In genomic region chr9:136438548-136438908, GRCh38 we compare ENCODE assay signal across 6 cellular contexts. TPM values are rescaled to one million over a fixed set of nuclear protein-coding genes. Genes with fewer than 3 reads are reported as not detected.
A peak's percentile ranks its signal among the peaks of the same experiment; 100 is the strongest.
DNase-seq lines count a peak whose midpoint lies in the region; ATAC-seq and TF ChIP-seq lines count a peak whose summit lies in the region.

No MANE protein-coding gene starts in this region.

- no peaks in the 10 kb centered on the region for H3K9me3 ChIP-seq in BE2C
- no peaks in the 10 kb centered on the region for H3K9me3 ChIP-seq in mammary epithelial cell (replicated peaks; ENCODE audit: insufficient read depth, low read length)
- H3K9me3 ChIP-seq in neuron (ENCODE audit: low read length): no peaks in the 10 kb centered on the region

- H3K27ac ChIP-seq in mammary epithelial cell (ENCODE audit: insufficient read depth, low read depth, low read length): peak overlapping the region; percentile 18

- H3K9ac ChIP-seq in mammary epithelial cell (ENCODE audit: insufficient read depth, low read length): peak overlapping the region; percentile 41

- intact Hi-C loops in mammary epithelial cell (cut with micrococcal nuclease): loop anchor here (5.0 kb wide), 1 partner anchor 44 kb away; the partner anchor contains the start of gene SEC16A

- 6% methylated on average over 14 of the region's 36 CpGs for WGBS in mammary epithelial cell (ENCODE audit: low coverage, missing lambda C conversion rate)

- peaks cover 32% of the 10 kb centered on the region for H3K36me3 ChIP-seq in BE2C
- peaks cover 16% of the 10 kb centered on the region for H3K36me3 ChIP-seq in mammary epithelial cell (ENCODE audit: insufficient read depth, low read length)
- H3K36me3 ChIP-seq in neuron (ENCODE audit: insufficient read depth, low read length): peaks cover 47% of the 10 kb centered on the region

- peak overlapping the region; percentile 96 for H3K4me2 ChIP-seq in mammary epithelial cell (ENCODE audit: insufficient read depth, low read depth, low read length)

- dilution Hi-C loops in mammary epithelial cell (cut with HindIII; ENCODE audit: low sequenced_read_pairs): no loop called here

- H4K20me1 ChIP-seq in mammary epithelial cell (ENCODE audit: insufficient read depth, low read length): no peaks in the 10 kb centered on the region

- H3K79me2 ChIP-seq in mammary epithelial cell (ENCODE audit: insufficient read depth, low read length): peaks cover 60% of the 10 kb centered on the region

- no peak for TF ChIP-seq CTCF in BE2C (IDR thresholded peaks at IDR 0.05; ENCODE audit: low read depth, low read length)
- TF ChIP-seq CTCF in mammary epithelial cell (conservative IDR thresholded peaks at IDR 0.05 in 1 of 2, IDR thresholded peaks at IDR 0.05 in 1 of 2; ENCODE audit: extremely low read depth in 1 of 2, insufficient read depth in 1 of 2, low read depth in 1 of 2, low read length in 2 of 2): no peak

- peak overlapping the region; percentile 79 for H3K4me3 ChIP-seq in BE2C (ENCODE audit: low read depth, low read length)
- H3K4me3 ChIP-seq in mammary epithelial cell (replicated peaks in 1 of 3; ENCODE audit: insufficient read depth in 1 of 3, low read depth in 2 of 3, low read length in 3 of 3): peak overlapping the region; percentile 55 to 82 (median 76)
- H3K4me3 ChIP-seq in neuron (ENCODE audit: low read length): peak overlapping the region; percentile 82

- CTCF ChIA-PET in mammary epithelial cell (lab: Charles Lee; ENCODE audit: low non-redundant PET): no interaction called here

- H3K4me1 ChIP-seq in BE2C: no peaks in the 10 kb centered on the region; the same call in 1 of the 2 replicates
- H3K4me1 ChIP-seq in mammary epithelial cell (ENCODE audit: insufficient read depth, low read length): peaks cover 14% of the 10 kb centered on the region
- H3K4me1 ChIP-seq in neuron (ENCODE audit: insufficient read depth, low read length): peaks cover 25% of the 10 kb centered on the region

- peak; percentile 15 for ATAC-seq in HG02759 (IDR thresholded peaks at IDR 0.05; ENCODE audit: unreplicated experiment)

- in situ Hi-C loops in mammary epithelial cell (cut with MboI; ENCODE audit: low sequenced_read_pairs in 2 of 2): no loop called here

- H2AFZ ChIP-seq in mammary epithelial cell (ENCODE audit: low read depth, low read length) (peak overlapping the region; percentile 82), neuron (ENCODE audit: low read depth, low read length) (no peak overlapping the region)

- no TSS peak for BruUV-seq in mammary epithelial cell (replicated peaks; lab: Mats Ljungman, UMichigan)

- no peak for DNase-seq in BE2C
- DNase-seq in mammary epithelial cell: peak; percentile 37
- DNase-seq in T1000 (lab: John Stamatoyannopoulos, UW): no peak
- DNase-seq in activated gamma-delta T cell (lab: John Stamatoyannopoulos, UW): no peak

- H3K27me3 ChIP-seq in BE2C (no peaks in the 10 kb centered on the region), mammary epithelial cell (ENCODE audit: insufficient read depth, low read length) (no peaks in the 10 kb centered on the region), neuron (ENCODE audit: insufficient read depth, low read length) (no peaks in the 10 kb centered on the region)

RNA-seq across cellular contexts. Expression of gene INPP5E, which starts 1.1 kb away (rescaled TPM):
- 27.6 TPM for polyA plus RNA-seq in BE2C (2012; ENCODE audit: insufficient read depth, insufficient read length, low read depth)
- total RNA-seq in mammary epithelial cell: 10 to 100 TPM in 1 of 2 donors, 1 to 10 TPM in 1; 7.8 to 15.9 TPM
- polyA plus RNA-seq in mammary epithelial cell: 6.6 TPM
- 8.7 TPM for polyA minus RNA-seq in mammary epithelial cell

RNA-seq across cellular contexts. Expression of gene PMPCA, which starts 28.1 kb away (rescaled TPM):
- 145 TPM for polyA plus RNA-seq in BE2C (2012; ENCODE audit: insufficient read depth, insufficient read length, low read depth)
- 10 to 100 TPM; 41.7 to 68.8 TPM for total RNA-seq in mammary epithelial cell
- polyA plus RNA-seq in mammary epithelial cell: 69.4 TPM
- 47.2 TPM for polyA minus RNA-seq in mammary epithelial cell

RNA-seq across cellular contexts. Expression of gene ENTR1, which starts 28.1 kb away (rescaled TPM):
- 253 TPM for polyA plus RNA-seq in BE2C (2012; ENCODE audit: insufficient read depth, insufficient read length, low read depth)
- 10 to 100 TPM; 28.5 to 62.0 TPM for total RNA-seq in mammary epithelial cell
- 37.1 TPM for polyA plus RNA-seq in mammary epithelial cell
- 38.7 TPM for polyA minus RNA-seq in mammary epithelial cell

RNA-seq across cellular contexts. Expression of gene SNAPC4, which starts 38.6 kb away (rescaled TPM):
- polyA plus RNA-seq in BE2C (2012; ENCODE audit: insufficient read depth, insufficient read length, low read depth): 56.9 TPM
- 1 to 10 TPM; 7.0 to 9.2 TPM for total RNA-seq in mammary epithelial cell
- polyA plus RNA-seq in mammary epithelial cell: 2.9 TPM
- 0.52 TPM for polyA minus RNA-seq in mammary epithelial cell

RNA-seq across cellular contexts. Expression of gene SEC16A, which starts 44.3 kb away (rescaled TPM):
- polyA plus RNA-seq in BE2C (2012; ENCODE audit: insufficient read depth, insufficient read length, low read depth): 70.2 TPM
- total RNA-seq in mammary epithelial cell: 100 to 1,000 TPM in 1 of 2 donors, 10 to 100 TPM in 1; 66.0 to 106 TPM
- polyA plus RNA-seq in mammary epithelial cell: 23.9 TPM
- polyA minus RNA-seq in mammary epithelial cell: 125 TPM
